In the genomic region with DNA sequence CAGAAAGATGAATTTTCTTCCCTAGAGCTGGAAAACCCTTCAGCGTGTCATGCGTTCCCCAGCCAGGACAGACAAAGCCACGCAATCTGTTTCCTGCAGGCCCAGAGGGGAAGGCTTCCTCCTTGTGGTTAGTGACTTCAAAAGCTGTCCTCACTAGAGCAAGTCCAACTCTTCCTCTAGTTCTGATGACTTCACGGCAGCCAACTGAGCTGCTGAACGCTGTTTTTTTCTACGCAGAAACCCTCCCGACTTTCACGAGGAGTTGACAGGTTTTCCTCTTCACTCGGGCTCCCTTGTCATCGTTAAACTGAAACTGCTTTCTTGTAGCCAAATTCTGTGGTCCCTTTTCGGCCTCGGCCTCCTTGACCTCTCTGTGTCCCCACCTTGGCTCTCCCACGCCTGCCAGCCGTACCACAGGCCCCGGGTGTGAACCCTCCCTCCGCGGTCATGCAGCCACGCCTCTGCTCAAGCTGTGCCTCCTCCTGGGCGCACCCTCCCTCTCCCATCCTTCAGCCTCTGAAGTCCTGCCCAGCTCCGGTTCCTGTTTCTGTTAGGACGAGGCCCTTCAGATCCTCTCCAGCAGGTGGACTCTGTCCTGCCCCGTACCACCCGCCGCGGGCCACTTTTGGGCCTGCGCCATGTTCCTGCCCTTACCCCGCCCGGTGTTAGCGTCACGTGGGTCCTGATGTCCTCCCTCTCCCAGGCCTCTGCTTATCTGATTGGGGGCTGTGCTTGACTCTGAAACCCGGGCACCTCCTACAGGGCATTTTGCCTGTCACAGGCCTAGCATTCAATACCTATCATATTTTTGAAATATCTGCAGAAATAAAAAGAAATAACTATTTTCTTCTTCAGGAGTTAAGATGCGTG, we compare ENCODE assay signal across 8 cellular contexts. TPM values are rescaled to one million over a fixed set of nuclear protein-coding genes. Genes with fewer than 3 reads are reported as not detected.
DNase-seq lines count a peak whose midpoint lies in the region; ATAC-seq lines count a peak whose summit lies in the region.

No MANE protein-coding gene starts in this region.

- no peak overlapping the region for H2AFZ ChIP-seq in mesenchymal stem cell (ENCODE audit: low read depth, low read length)

- H4K8ac ChIP-seq in mesenchymal stem cell (ENCODE audit: low read length): peak overlapping the region; percentile 43

- H2BK15ac ChIP-seq in mesenchymal stem cell (ENCODE audit: low read depth, poor library complexity, severe bottlenecking): peak overlapping the region; percentile 26

- H3K4me1 ChIP-seq in mesenchymal stem cell (ENCODE audit: control insufficient read depth, insufficient read depth, low read depth, low read length): peaks cover 11% of the 10 kb centered on the region

- peak overlapping the region; percentile 45 to 59 for H3K4ac ChIP-seq in mesenchymal stem cell (ENCODE audit: low read depth in 1 of 2, low read length in 2 of 2)

- H3K4me2 ChIP-seq in mesenchymal stem cell (ENCODE audit: low read length, poor library complexity, severe bottlenecking): no peak overlapping the region

- peak overlapping the region; percentile 12 for H2BK120ac ChIP-seq in mesenchymal stem cell (ENCODE audit: low read depth, low read length)

- DNase-seq in NCI-H82 (lab: John Stamatoyannopoulos, UW): peak; percentile 39
- no peak for DNase-seq in NCI-H82 treated with DMSO at 0.1 percent for 48 hours (lab: John Stamatoyannopoulos, UW; ENCODE audit: unreplicated experiment)
- peak; percentile 84 for DNase-seq in NCI-H510A treated with DMSO at 0.1 percent for 48 hours (lab: John Stamatoyannopoulos, UW)
- peak; percentile 77 to 84 for DNase-seq in activated CD4-positive, alpha-beta T cell treated with anti-CD3 and anti-CD28 coated beads, Interleukin-2, amount 50 U/mL, for 48 hours
- peak; percentile 78 to 89 for DNase-seq in dermis microvascular lymphatic vessel endothelial cell (ENCODE audit: low read depth in 2 of 2)
- peak; percentile 90 for DNase-seq in mesenchymal stem cell
- peak; percentile 46 for DNase-seq in stimulated activated CD8-positive, alpha-beta memory T cell treated with anti-CD3 and anti-CD28 coated beads, Interleukin-15, amount 100 ng/mL, for 24 hours (ENCODE audit: low read depth)

- no peak overlapping the region for H2BK5ac ChIP-seq in mesenchymal stem cell (ENCODE audit: low read depth, low read length, poor library complexity, severe bottlenecking)

- ATAC-seq in HG03060 (IDR thresholded peaks at IDR 0.05; ENCODE audit: low read depth, unreplicated experiment): peak; percentile 78

- H3K14ac ChIP-seq in mesenchymal stem cell (ENCODE audit: low read length in 2 of 2): no peak overlapping the region

- H2AK5ac ChIP-seq in mesenchymal stem cell (ENCODE audit: low read length, severe bottlenecking): no peak overlapping the region

- H4K91ac ChIP-seq in mesenchymal stem cell (ENCODE audit: low read length): peak overlapping the region; percentile 8

- H3K27me3 ChIP-seq in mesenchymal stem cell (ENCODE audit: control insufficient read depth in 1 of 2, insufficient read depth in 1 of 2, low read length in 2 of 2): no peaks in the 10 kb centered on the region

- H3K23ac ChIP-seq in mesenchymal stem cell (ENCODE audit: low read length in 2 of 2): no peak overlapping the region

- no peak overlapping the region for H3K27ac ChIP-seq in mesenchymal stem cell (ENCODE audit: low read length, poor library complexity, severe bottlenecking)

- peak overlapping the region in 1 of 2 experiments; percentile 63 for H3K4me3 ChIP-seq in mesenchymal stem cell (ENCODE audit: insufficient read depth in 1 of 2, low read depth in 1 of 2, low read length in 2 of 2)

- H3K18ac ChIP-seq in mesenchymal stem cell (ENCODE audit: low read depth in 1 of 2, low read length in 2 of 2): peak overlapping the region; percentile 6 to 34

- WGBS in mesenchymal stem cell: 74% methylated on average over 30 of the region's 32 CpGs

- peaks cover 56% of the 10 kb centered on the region for H3K79me1 ChIP-seq in mesenchymal stem cell (replicated peaks; ENCODE audit: low read length, poor library complexity, severe bottlenecking)

- H3K36me3 ChIP-seq in mesenchymal stem cell (ENCODE audit: control insufficient read depth in 1 of 2, insufficient read depth in 2 of 2, low read depth in 1 of 2, low read length in 2 of 2): peaks cover 0 to 7% of the 10 kb centered on the region in 2 experiments

- H3K9ac ChIP-seq in mesenchymal stem cell (ENCODE audit: low read length): peak overlapping the region; percentile 73

- H3K9me3 ChIP-seq in mesenchymal stem cell (ENCODE audit: control insufficient read depth, low read length): no peaks in the 10 kb centered on the region

- H2BK12ac ChIP-seq in mesenchymal stem cell (ENCODE audit: low read length in 2 of 2): peak overlapping the region in 1 of 2 experiments; percentile 23

RNA-seq across cellular contexts. Expression of a gene that starts 39.3 kb away (rescaled TPM):
- total RNA-seq in dermis microvascular lymphatic vessel endothelial cell: 15.1 and 25.5 TPM in 2 replicates
- polyA plus RNA-seq in mesenchymal stem cell (2013, experiment 1 of 2): 62.6 TPM
- polyA plus RNA-seq in mesenchymal stem cell (2013, experiment 2 of 2): 60.3 TPM
